Comparison of ENCODE assay signal across 1 cellular context in the genomic region with DNA sequence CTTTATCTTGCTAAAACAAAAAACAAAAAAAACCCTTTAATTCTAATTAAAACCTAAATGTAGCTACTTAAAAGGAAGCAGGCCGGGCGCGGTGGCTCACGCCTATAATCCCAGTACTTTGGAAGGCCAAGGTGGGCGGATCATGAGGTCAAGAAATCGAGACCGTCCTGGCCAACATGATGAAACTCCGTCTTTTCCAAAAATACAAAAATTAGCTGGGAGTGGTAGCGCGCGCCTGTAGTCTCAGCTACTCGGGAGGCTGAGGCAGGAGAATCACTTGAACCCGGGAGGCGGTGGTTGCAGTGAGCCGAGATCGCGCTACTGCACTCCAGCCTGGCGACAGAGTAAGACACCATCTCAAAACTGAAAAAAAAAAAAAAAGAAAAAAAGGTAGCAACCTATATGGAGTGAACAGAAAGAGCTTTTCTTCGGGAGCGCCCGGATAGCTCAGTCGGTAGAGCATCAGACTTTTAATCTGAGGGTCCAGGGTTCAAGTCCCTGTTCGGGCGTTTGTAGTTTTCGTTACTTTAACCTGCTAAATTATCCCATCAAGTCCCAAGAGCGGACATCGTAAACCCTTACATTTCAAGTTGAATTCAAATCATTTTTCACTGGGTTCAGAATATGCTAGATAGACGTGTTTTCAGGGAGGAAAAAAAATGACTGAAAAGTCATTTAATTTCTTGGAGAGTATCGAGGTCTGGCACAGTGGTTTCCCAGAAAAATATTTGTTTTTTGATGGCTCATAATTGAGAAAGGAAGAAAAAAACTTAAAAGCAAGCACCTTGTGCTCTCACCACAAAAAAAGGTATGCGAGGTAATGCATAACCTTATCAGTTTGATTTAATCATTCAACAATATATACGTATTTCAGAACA.
TF ChIP-seq lines count a peak whose summit lies in the region.

No MANE protein-coding gene starts in this region.

TF ChIP-seq in HepG2, 621 proteins besides CTCF, POLR2A, EP300 and RAD21 (continued from another document):
- TF ChIP-seq ZNF768 (CRISPR knock-in tag; IDR thresholded peaks at IDR 0.05) (no peak), ZFP36L2 (CRISPR knock-in tag; IDR thresholded peaks at IDR 0.05) (no peak), ZNF839 (CRISPR knock-in tag; IDR thresholded peaks at IDR 0.05; ENCODE audit: borderline replicate concordance) (no peak), ZNF605 (CRISPR knock-in tag; IDR thresholded peaks at IDR 0.05) (0 out of 2 replicates have a peak, but pooled peaks have one; percentile 7), MAF1 (CRISPR knock-in tag; IDR thresholded peaks at IDR 0.05; ENCODE audit: borderline replicate concordance) (peak; percentile 87), SATB2 (CRISPR knock-in tag; IDR thresholded peaks at IDR 0.05) (peak; percentile 62; the same call in 1 of the 2 replicates)
- TF ChIP-seq, protein P1, sequence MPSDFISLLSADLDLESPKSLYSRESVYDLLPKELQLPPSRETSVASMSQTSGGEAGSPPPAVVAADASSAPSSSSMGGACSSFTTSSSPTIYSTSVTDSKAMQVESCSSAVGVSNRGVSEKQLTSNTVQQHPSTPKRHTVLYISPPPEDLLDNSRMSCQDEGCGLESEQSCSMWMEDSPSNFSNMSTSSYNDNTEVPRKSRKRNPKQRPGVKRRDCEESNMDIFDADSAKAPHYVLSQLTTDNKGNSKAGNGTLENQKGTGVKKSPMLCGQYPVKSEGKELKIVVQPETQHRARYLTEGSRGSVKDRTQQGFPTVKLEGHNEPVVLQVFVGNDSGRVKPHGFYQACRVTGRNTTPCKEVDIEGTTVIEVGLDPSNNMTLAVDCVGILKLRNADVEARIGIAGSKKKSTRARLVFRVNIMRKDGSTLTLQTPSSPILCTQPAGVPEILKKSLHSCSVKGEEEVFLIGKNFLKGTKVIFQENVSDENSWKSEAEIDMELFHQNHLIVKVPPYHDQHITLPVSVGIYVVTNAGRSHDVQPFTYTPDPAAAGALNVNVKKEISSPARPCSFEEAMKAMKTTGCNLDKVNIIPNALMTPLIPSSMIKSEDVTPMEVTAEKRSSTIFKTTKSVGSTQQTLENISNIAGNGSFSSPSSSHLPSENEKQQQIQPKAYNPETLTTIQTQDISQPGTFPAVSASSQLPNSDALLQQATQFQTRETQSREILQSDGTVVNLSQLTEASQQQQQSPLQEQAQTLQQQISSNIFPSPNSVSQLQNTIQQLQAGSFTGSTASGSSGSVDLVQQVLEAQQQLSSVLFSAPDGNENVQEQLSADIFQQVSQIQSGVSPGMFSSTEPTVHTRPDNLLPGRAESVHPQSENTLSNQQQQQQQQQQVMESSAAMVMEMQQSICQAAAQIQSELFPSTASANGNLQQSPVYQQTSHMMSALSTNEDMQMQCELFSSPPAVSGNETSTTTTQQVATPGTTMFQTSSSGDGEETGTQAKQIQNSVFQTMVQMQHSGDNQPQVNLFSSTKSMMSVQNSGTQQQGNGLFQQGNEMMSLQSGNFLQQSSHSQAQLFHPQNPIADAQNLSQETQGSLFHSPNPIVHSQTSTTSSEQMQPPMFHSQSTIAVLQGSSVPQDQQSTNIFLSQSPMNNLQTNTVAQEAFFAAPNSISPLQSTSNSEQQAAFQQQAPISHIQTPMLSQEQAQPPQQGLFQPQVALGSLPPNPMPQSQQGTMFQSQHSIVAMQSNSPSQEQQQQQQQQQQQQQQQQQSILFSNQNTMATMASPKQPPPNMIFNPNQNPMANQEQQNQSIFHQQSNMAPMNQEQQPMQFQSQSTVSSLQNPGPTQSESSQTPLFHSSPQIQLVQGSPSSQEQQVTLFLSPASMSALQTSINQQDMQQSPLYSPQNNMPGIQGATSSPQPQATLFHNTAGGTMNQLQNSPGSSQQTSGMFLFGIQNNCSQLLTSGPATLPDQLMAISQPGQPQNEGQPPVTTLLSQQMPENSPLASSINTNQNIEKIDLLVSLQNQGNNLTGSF (CRISPR knock-in tag; IDR thresholded peaks at IDR 0.05), result no peak
- TF ChIP-seq, protein P2, sequence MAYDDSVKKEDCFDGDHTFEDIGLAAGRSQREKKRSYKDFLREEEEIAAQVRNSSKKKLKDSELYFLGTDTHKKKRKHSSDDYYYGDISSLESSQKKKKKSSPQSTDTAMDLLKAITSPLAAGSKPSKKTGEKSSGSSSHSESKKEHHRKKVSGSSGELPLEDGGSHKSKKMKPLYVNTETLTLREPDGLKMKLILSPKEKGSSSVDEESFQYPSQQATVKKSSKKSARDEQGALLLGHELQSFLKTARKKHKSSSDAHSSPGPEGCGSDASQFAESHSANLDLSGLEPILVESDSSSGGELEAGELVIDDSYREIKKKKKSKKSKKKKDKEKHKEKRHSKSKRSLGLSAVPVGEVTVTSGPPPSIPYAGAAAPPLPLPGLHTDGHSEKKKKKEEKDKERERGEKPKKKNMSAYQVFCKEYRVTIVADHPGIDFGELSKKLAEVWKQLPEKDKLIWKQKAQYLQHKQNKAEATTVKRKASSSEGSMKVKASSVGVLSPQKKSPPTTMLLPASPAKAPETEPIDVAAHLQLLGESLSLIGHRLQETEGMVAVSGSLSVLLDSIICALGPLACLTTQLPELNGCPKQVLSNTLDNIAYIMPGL (CRISPR knock-in tag; IDR thresholded peaks at IDR 0.05; ENCODE audit: borderline replicate concordance in 1 of 2, low read depth in 1 of 2), result peak; percentile 88 to 91
